ENCODE assay signal across 25 cellular contexts in the genomic region with DNA sequence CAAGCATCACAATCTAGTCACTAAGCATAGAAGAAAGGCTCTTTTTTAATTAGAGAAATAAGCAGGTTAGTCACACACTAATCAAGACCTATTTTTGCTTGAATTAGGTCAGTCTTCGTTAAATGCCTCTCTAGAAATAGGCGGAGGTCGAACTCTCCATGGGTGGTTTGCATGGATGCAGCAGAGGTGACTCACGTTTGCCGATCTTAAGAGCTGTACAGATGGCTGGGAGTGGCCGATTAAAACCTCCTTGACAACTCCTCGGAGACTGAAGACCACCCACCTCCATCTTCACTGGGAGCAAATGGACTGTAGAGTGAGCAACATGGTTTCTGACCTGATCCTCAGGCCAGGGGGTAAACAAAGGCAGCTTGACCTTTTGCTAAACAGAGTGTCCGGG.
DNase-seq lines count a peak whose midpoint lies in the region; FAIRE-seq and TF ChIP-seq lines count a peak whose summit lies in the region.
"Had no signal": no experiment of that assay in that cellular context is flagged by ENCODE, and none has a peak within 500 bp of the region (broad histone marks: within the 10 kb centered on the region; RNA-seq: fewer than 3 reads in every experiment).

No MANE protein-coding gene starts in this region.

- H3K27ac Mint-ChIP-seq in astrocyte (ENCODE audit: unreplicated experiment) = no peak overlapping the region

- H3K4me3 ChIP-seq in astrocyte (ENCODE audit: insufficient read depth, low read depth, low read length) (no peak overlapping the region), smooth muscle cell (no peak overlapping the region)
- H3K4me3 ChIP-seq: Peyer's patch had no signal

- H3K27me3 Mint-ChIP-seq in astrocyte (ENCODE audit: low read depth, unreplicated experiment) = peaks cover 9% of the 10 kb centered on the region

- H3K27me3 ChIP-seq in astrocyte (ENCODE audit: insufficient read depth, low read length) (no peaks in the 10 kb centered on the region), smooth muscle cell (ENCODE audit: low read depth) (no peaks in the 10 kb centered on the region)
- H3K27me3 ChIP-seq: Peyer's patch had no signal

- FAIRE-seq in astrocyte (lab: Jason Lieb, UNC) (no peak), urothelium cell line (lab: Jason Lieb, UNC) (no peak)
- FAIRE-seq: H1 had no signal

- TF ChIP-seq CTCF in astrocyte (IDR thresholded peaks at IDR 0.05; ENCODE audit: insufficient read depth, low read depth, low read length) (no peak), smooth muscle cell (IDR thresholded peaks at IDR 0.05; ENCODE audit: borderline replicate concordance, insufficient read depth, poor library complexity, severe bottlenecking) (no peak)

- H3K4me1 Mint-ChIP-seq in astrocyte (ENCODE audit: low read depth, unreplicated experiment) = no peaks in the 10 kb centered on the region
- H3K4me1 Mint-ChIP-seq: CD8-positive, alpha-beta memory T cell had no signal

- peaks cover 3% of the 10 kb centered on the region for H3K9me3 Mint-ChIP-seq in astrocyte (ENCODE audit: unreplicated experiment)

- no peaks in the 10 kb centered on the region for H3K9me3 ChIP-seq in astrocyte (ENCODE audit: insufficient read depth, low read depth, low read length)
- no peaks in the 10 kb centered on the region for H3K9me3 ChIP-seq in smooth muscle cell (replicated peaks; ENCODE audit: low read depth)
- H3K9me3 ChIP-seq: Peyer's patch had no signal

- DNase-seq in NCI-H146 (lab: John Stamatoyannopoulos, UW) (peak; percentile 12), NCI-H146 treated with DMSO at 0.1 percent for 48 hours (lab: John Stamatoyannopoulos, UW; ENCODE audit: unreplicated experiment) (no peak), NCI-H2227 treated with DMSO at 0.1 percent for 48 hours (lab: John Stamatoyannopoulos, UW) (peak; percentile 40), astrocyte (ENCODE audit: low read depth) (peak; percentile 0), urothelium cell line (ENCODE audit: low spot score) (peak; percentile 41), smooth muscle cell (lab: John Stamatoyannopoulos, UW; ENCODE audit: unreplicated experiment) (no peak), occipital lobe (lab: John Stamatoyannopoulos, UW) (no peak)
- DNase-seq: 8988T; AML-193; C1 segment of cervical spinal cord; Calu3; CD8-positive, alpha-beta memory T cell; DMS153; EL; GF-D8; KBM-7; NCI-H1092; NCI-H1436; NCI-H2029; NCI-H345; NCI-H526; NK-92 treated with Interleukin-12 subunit alpha and Interleukin-12 subunit beta, amount 100 ng/mL, for 24 hours; Peyer's patch had no signal

- H3K36me3 Mint-ChIP-seq in astrocyte (ENCODE audit: low read depth, unreplicated experiment) = no peaks in the 10 kb centered on the region
- H3K36me3 Mint-ChIP-seq: CD8-positive, alpha-beta memory T cell had no signal

- H3K4me3 Mint-ChIP-seq in astrocyte (ENCODE audit: unreplicated experiment) = no peak overlapping the region
- H3K4me3 Mint-ChIP-seq: CD8-positive, alpha-beta memory T cell had no signal

- H2AFZ ChIP-seq in astrocyte (ENCODE audit: low read depth, low read length) (peak overlapping the region; percentile 23), smooth muscle cell (ENCODE audit: low read depth) (no peak overlapping the region)

- H3K79me2 ChIP-seq in astrocyte (ENCODE audit: insufficient read depth, low read length) (no peaks in the 10 kb centered on the region), smooth muscle cell (ENCODE audit: low read depth) (no peaks in the 10 kb centered on the region)

- no peaks in the 10 kb centered on the region for H4K20me1 ChIP-seq in astrocyte (ENCODE audit: insufficient read depth, low read length)
- H4K20me1 ChIP-seq in smooth muscle cell (ENCODE audit: low read depth) = no peaks in the 10 kb centered on the region

- WGBS in smooth muscle cell (ENCODE audit: low lambda C conversion rate) = 74% methylated on average over 8 of the region's 8 CpGs

- no peaks in the 10 kb centered on the region for H3K4me1 ChIP-seq in astrocyte (ENCODE audit: insufficient read depth, low read length)
- no peaks in the 10 kb centered on the region for H3K4me1 ChIP-seq in smooth muscle cell (ENCODE audit: low read depth)
- H3K4me1 ChIP-seq: Peyer's patch had no signal

- H3K27ac ChIP-seq in astrocyte (ENCODE audit: low read depth, low read length) (no peak overlapping the region), smooth muscle cell (ENCODE audit: low read depth) (no peak overlapping the region)
- H3K27ac ChIP-seq: HL-60, Peyer's patch had no signal

- H3K36me3 ChIP-seq in astrocyte (ENCODE audit: insufficient read depth, low read length) = no peaks in the 10 kb centered on the region
- H3K36me3 ChIP-seq in smooth muscle cell (ENCODE audit: low read depth) = no peaks in the 10 kb centered on the region
- H3K36me3 ChIP-seq: Peyer's patch had no signal

- H3F3A ChIP-seq in smooth muscle cell (ENCODE audit: low read depth) = no peaks in the 10 kb centered on the region

- H3K9ac ChIP-seq in astrocyte (ENCODE audit: low read length) (no peak overlapping the region), smooth muscle cell (ENCODE audit: low read depth) (no peak overlapping the region)

- H3K4me2 ChIP-seq in astrocyte (ENCODE audit: low read length) = peak overlapping the region; percentile 26
- no peak overlapping the region for H3K4me2 ChIP-seq in smooth muscle cell

Comparison
In these comparisons a context has a peak if more than half of its experiments do, and no peak if none do; other contexts are left out.
1. DNase-seq: peak in NCI-H146 (single experiment), NCI-H2227 treated with DMSO at 0.1 percent for 48 hours (single experiment), astrocyte (single experiment) and urothelium cell line (single experiment); none in NCI-H146 treated with DMSO at 0.1 percent for 48 hours (single experiment), smooth muscle cell (single experiment) and occipital lobe (single experiment).